Comparison of ENCODE assay signal across 15 cellular contexts in the genomic region with DNA sequence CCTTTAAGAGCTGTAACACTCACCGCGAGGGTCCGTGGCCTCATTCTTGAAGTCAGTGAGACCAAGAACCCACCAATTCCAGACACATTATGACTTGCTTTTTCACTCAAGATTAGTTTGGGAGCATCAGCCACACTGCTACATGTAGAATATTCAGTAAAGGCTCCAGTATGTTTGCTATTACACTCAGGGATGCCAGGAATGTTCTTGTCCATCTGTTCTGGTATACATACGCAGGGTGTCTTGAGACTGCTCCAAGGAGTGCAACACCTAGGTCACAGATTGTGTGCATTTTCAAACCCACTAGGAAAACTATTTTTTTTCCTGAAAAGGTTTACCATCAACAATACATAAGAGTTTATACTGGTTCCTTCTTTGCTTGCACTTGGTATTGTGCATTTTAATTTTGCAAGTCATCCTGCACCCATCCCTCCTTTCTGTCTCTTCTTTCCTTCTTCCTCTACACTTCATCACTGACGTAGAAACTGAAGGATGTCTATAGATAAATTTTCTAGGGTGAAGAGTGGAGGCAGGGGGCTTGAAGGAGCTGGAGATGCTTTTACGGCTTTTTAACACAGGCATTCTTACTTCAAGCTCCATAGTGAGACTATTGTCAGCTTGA.
"Had no signal": no experiment of that assay in that cellular context is flagged by ENCODE, and none has a peak within 500 bp of the region (broad histone marks: within the 10 kb centered on the region; RNA-seq: fewer than 3 reads in every experiment).

No MANE protein-coding gene starts in this region.

- DNase-seq: activated CD4-positive, alpha-beta memory T cell treated with anti-CD3 and anti-CD28 coated beads for 36 hours; activated CD4-positive, CD25-positive, alpha-beta regulatory T cell treated with anti-CD3 and anti-CD28 coated beads, Interleukin-2, amount 50 U/mL, for 72 hours; activated effector memory CD4-positive, alpha-beta T cell treated with anti-CD3 and anti-CD28 coated beads, Interleukin-2, amount 50 U/mL, for 16 hours; activated naive CD8-positive, alpha-beta T cell treated with anti-CD3 and anti-CD28 coated beads for 36 hours; activated T-cell treated with anti-CD3 and anti-CD28 coated beads, Interleukin-2, amount 50 U/mL, for 4 hours; aorta; glutamatergic neuron; left cardiac atrium; naive thymus-derived CD4-positive, alpha-beta T cell; sigmoid colon; stimulated activated CD4-positive, alpha-beta T cell treated with anti-CD3 and anti-CD28 coated beads, Interleukin-2, amount 100 ng/mL, for 24 hours; stimulated activated naive CD4-positive, alpha-beta T cell treated with Interleukin-2 at 50 U/mL for 16 hours; SW 1271 had no signal

- H3K36me3 ChIP-seq: cardiac muscle cell, sigmoid colon, suprapubic skin had no signal

- H3K36me3 Mint-ChIP-seq: activated CD4-positive, alpha-beta memory T cell treated with anti-CD3 and anti-CD28 coated beads for 36 hours; activated naive CD8-positive, alpha-beta T cell treated with anti-CD3 and anti-CD28 coated beads for 36 hours; naive thymus-derived CD4-positive, alpha-beta T cell had no signal

- H3K27me3 Mint-ChIP-seq: activated CD4-positive, alpha-beta memory T cell treated with anti-CD3 and anti-CD28 coated beads for 36 hours; activated naive CD8-positive, alpha-beta T cell treated with anti-CD3 and anti-CD28 coated beads for 36 hours; naive thymus-derived CD4-positive, alpha-beta T cell had no signal

- H3K4me3 Mint-ChIP-seq: activated CD4-positive, alpha-beta memory T cell treated with anti-CD3 and anti-CD28 coated beads for 36 hours; activated naive CD8-positive, alpha-beta T cell treated with anti-CD3 and anti-CD28 coated beads for 36 hours; activated T-cell treated with anti-CD3 and anti-CD28 coated beads, Interleukin-2, amount 50 U/mL, for 4 hours; naive thymus-derived CD4-positive, alpha-beta T cell had no signal

- H3K4me3 ChIP-seq: cardiac muscle cell, sigmoid colon, suprapubic skin had no signal

- H3K27ac ChIP-seq: cardiac muscle cell, suprapubic skin had no signal

- H3K4me1 Mint-ChIP-seq: activated naive CD8-positive, alpha-beta T cell treated with anti-CD3 and anti-CD28 coated beads for 36 hours; naive thymus-derived CD4-positive, alpha-beta T cell had no signal

- H3K9me3 Mint-ChIP-seq: activated CD4-positive, alpha-beta memory T cell treated with anti-CD3 and anti-CD28 coated beads for 36 hours; activated naive CD8-positive, alpha-beta T cell treated with anti-CD3 and anti-CD28 coated beads for 36 hours; activated T-cell treated with anti-CD3 and anti-CD28 coated beads, Interleukin-2, amount 50 U/mL, for 4 hours had no signal

- ATAC-seq: activated T-cell treated with anti-CD3 and anti-CD28 coated beads, Interleukin-2, amount 50 U/mL, for 4 hours; left cardiac atrium; naive thymus-derived CD4-positive, alpha-beta T cell had no signal

- H3K27me3 ChIP-seq: cardiac muscle cell, sigmoid colon, suprapubic skin had no signal

- H3K27ac Mint-ChIP-seq: activated CD4-positive, alpha-beta memory T cell treated with anti-CD3 and anti-CD28 coated beads for 36 hours; activated naive CD8-positive, alpha-beta T cell treated with anti-CD3 and anti-CD28 coated beads for 36 hours; naive thymus-derived CD4-positive, alpha-beta T cell had no signal

- H3K4me1 ChIP-seq: sigmoid colon, suprapubic skin had no signal

- H3K9me3 ChIP-seq: sigmoid colon, suprapubic skin had no signal
